18 cellular contexts compared by ENCODE assay signal in the genomic region with DNA sequence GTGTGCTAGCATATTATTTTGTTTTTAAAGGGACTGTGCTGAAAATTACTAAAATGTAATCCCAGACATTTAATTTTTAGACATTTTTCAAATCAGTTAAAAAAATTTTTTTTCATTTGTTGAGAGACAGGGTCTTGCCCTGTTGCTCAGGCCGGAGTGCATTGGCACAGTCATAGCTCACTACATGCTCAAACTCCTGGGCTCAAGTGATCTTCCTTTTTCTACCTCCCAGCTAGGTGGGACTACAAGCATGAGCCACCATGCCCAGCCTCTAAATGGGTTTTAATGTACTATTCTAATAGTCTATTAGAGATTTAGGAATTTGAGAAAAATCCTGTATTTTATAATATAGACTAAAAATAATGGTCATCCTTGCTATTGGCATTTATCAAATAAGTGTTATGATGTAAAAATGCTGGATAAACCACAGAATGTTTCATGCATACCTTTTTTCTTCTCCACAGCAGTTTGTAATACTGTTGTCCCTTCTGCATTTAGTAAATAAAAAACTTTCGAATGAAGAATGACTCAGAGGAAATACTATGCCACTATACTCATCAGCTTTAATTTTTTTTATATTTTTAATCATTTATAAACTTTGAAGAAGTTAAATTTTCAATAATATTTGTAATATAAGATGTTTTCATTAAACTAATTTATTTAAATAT. TPM values are rescaled to one million over a fixed set of nuclear protein-coding genes. Genes with fewer than 3 reads are reported as not detected.
DNase-seq lines count a peak whose midpoint lies in the region; ATAC-seq, FAIRE-seq and TF ChIP-seq lines count a peak whose summit lies in the region.
"Had no signal": no experiment of that assay in that cellular context is flagged by ENCODE, and none has a peak within 500 bp of the region (broad histone marks: within the 10 kb centered on the region; RNA-seq: fewer than 3 reads in every experiment).

No MANE protein-coding gene starts in this region.

- H3K9me3 Mint-ChIP-seq in activated CD8-positive, alpha-beta T cell treated with anti-CD3 and anti-CD28 coated beads, Interleukin-2, amount 10 ng/mL, durations not matched to agents 7 days and 5 days (ENCODE audit: insufficient read depth): no peaks in the 10 kb centered on the region

- dilution Hi-C loops in endothelial cell of umbilical vein (cut with MboI; ENCODE audit: extremely low pct_ligation_motif_present, low sequenced_read_pairs): no loop called here

- ATAC-seq in PC-3 (peak; percentile 88), HG02678 (IDR thresholded peaks at IDR 0.05; ENCODE audit: unreplicated experiment) (no peak), HG02870 (IDR thresholded peaks at IDR 0.05; ENCODE audit: unreplicated experiment) (no peak)
- no peak for ATAC-seq in activated CD8-positive, alpha-beta T cell treated with anti-CD3 and anti-CD28 coated beads, Interleukin-2, amount 10 ng/mL, durations not matched to agents 7 days and 5 days
- ATAC-seq: HCT116, sciatic nerve had no signal

- H2BK5ac ChIP-seq in mesenchymal stem cell (ENCODE audit: low read depth, low read length, poor library complexity, severe bottlenecking): no peak overlapping the region

- H3K9me2 ChIP-seq in PC-3 (replicated peaks; ENCODE audit: low read length): no peaks in the 10 kb centered on the region

- TF ChIP-seq POLR2A in endothelial cell of umbilical vein (IDR thresholded peaks at IDR 0.05; ENCODE audit: low read depth, low read length): no peak

- POLR2A ChIA-PET in PC-3 (lab: Charles Lee; ENCODE audit: unreplicated experiment): no interaction called here
- POLR2A ChIA-PET in endothelial cell of umbilical vein (lab: Charles Lee): no interaction called here
- POLR2A ChIA-PET in activated CD8-positive, alpha-beta T cell treated with anti-CD3 and anti-CD28 coated beads, Interleukin-2, amount 10 ng/mL, durations not matched to agents 7 days and 5 days (lab: Charles Lee): no interaction called here

- H3K36me3 Mint-ChIP-seq in activated CD8-positive, alpha-beta T cell treated with anti-CD3 and anti-CD28 coated beads, Interleukin-2, amount 10 ng/mL, durations not matched to agents 7 days and 5 days (ENCODE audit: low read depth): peaks cover 34% of the 10 kb centered on the region

- no peak for TF ChIP-seq CTCF in PC-3 (conservative IDR thresholded peaks at IDR 0.05; ENCODE audit: low read depth, low read length)
- no peak for TF ChIP-seq CTCF in endothelial cell of umbilical vein (IDR thresholded peaks at IDR 0.05; ENCODE audit: extremely low read depth in 1 of 2, insufficient read depth in 1 of 2, low read depth in 1 of 2, low read length in 2 of 2)

- H3K4me2 ChIP-seq in PC-3 (ENCODE audit: low read length) (peak overlapping the region; percentile 4; the same call in 1 of the 2 replicates), endothelial cell of umbilical vein (ENCODE audit: insufficient read depth, low read length) (peak overlapping the region; percentile 75), mesenchymal stem cell (ENCODE audit: low read length, poor library complexity, severe bottlenecking) (no peak overlapping the region)

- no peak overlapping the region for H2AK5ac ChIP-seq in mesenchymal stem cell (ENCODE audit: low read length, severe bottlenecking)

- WGBS in mesenchymal stem cell: 80% methylated on average over 1 of the region's 2 CpGs

- no peak overlapping the region for H3K4ac ChIP-seq in mesenchymal stem cell (ENCODE audit: low read depth in 1 of 2, low read length in 2 of 2)

- intact Hi-C loops in PC-3 (cut with micrococcal nuclease) (no loop called here), endothelial cell of umbilical vein (cut with micrococcal nuclease) (no loop called here)

- no peak overlapping the region for H3K4me3 ChIP-seq in PC-3 (ENCODE audit: low read length)
- H3K4me3 ChIP-seq in endothelial cell of umbilical vein (replicated peaks in 1 of 3; ENCODE audit: insufficient read depth in 1 of 3, low read depth in 1 of 3, low read length in 3 of 3): peak overlapping the region in 1 of 3 experiments; percentile 31
- H3K4me3 ChIP-seq in mesenchymal stem cell (ENCODE audit: insufficient read depth in 1 of 2, low read depth in 1 of 2, low read length in 2 of 2): peak overlapping the region in 1 of 2 experiments; percentile 8

- no peak overlapping the region for H3K23ac ChIP-seq in mesenchymal stem cell (ENCODE audit: low read length in 2 of 2)

- H3K79me2 ChIP-seq in PC-3 (ENCODE audit: low read length) (no peaks in the 10 kb centered on the region), endothelial cell of umbilical vein (ENCODE audit: control insufficient read depth, insufficient read depth, low read length) (peaks cover 28% of the 10 kb centered on the region)

- H3K27me3 ChIP-seq in PC-3 (ENCODE audit: low read length): no peaks in the 10 kb centered on the region
- no peaks in the 10 kb centered on the region for H3K27me3 ChIP-seq in endothelial cell of umbilical vein (ENCODE audit: control insufficient read depth in 2 of 2, insufficient read depth in 2 of 2, low read length in 2 of 2)
- no peaks in the 10 kb centered on the region for H3K27me3 ChIP-seq in mesenchymal stem cell (ENCODE audit: control insufficient read depth in 1 of 2, insufficient read depth in 1 of 2, low read length in 2 of 2)
- H3K27me3 ChIP-seq: brain microvascular endothelial cell had no signal

- CTCF ChIA-PET in PC-3 (lab: Charles Lee) (no interaction called here), endothelial cell of umbilical vein (lab: Charles Lee) (interaction anchor here (0.9 to 3.2 kb wide), 5 partner anchors 11 to 32 kb away, joined by 3 to 17 read pairs (median 4); no protein-coding TSS in a partner anchor)
- CTCF ChIA-PET in activated CD8-positive, alpha-beta T cell treated with anti-CD3 and anti-CD28 coated beads, Interleukin-2, amount 10 ng/mL, durations not matched to agents 7 days and 5 days (lab: Charles Lee): no interaction called here

- no peak for FAIRE-seq in endothelial cell of umbilical vein (lab: Jason Lieb, UNC)

- no peaks in the 10 kb centered on the region for H3K27me3 Mint-ChIP-seq in activated CD8-positive, alpha-beta T cell treated with anti-CD3 and anti-CD28 coated beads, Interleukin-2, amount 10 ng/mL, durations not matched to agents 7 days and 5 days (ENCODE audit: low read depth)
- H3K27me3 Mint-ChIP-seq: B cell had no signal

- H4K8ac ChIP-seq in mesenchymal stem cell (ENCODE audit: low read length): no peak overlapping the region

- no peaks in the 10 kb centered on the region for H4K20me1 ChIP-seq in PC-3 (ENCODE audit: low read length)
- H4K20me1 ChIP-seq in endothelial cell of umbilical vein (replicated peaks; ENCODE audit: control insufficient read depth, extremely low read depth, insufficient read depth, low read length): no peaks in the 10 kb centered on the region

- DNase-seq in EH (ENCODE audit: low read depth) (peak; percentile 36), PC-3 (peak; percentile 65), endothelial cell of umbilical vein (ENCODE audit: low read depth, low spot score) (peak; percentile 21), mesenchymal stem cell (peak; percentile 27)
- DNase-seq in activated CD4-positive, alpha-beta T cell treated with anti-CD3 and anti-CD28 coated beads for 4 hours: no peak
- no peak for DNase-seq in activated CD8-positive, alpha-beta T cell treated with anti-CD3 and anti-CD28 coated beads, Interleukin-2, amount 10 ng/mL, durations not matched to agents 7 days and 5 days
- DNase-seq: activated naive CD4-positive, alpha-beta T cell treated with anti-CD3 and anti-CD28 coated beads, Interleukin-2, amount 50 U/mL, for 16 hours; activated T-cell treated with anti-CD3 and anti-CD28 coated beads, Interleukin-2, amount 50 U/mL, for 1 hour; brain microvascular endothelial cell; effector CD8-positive, alpha-beta T cell; NCI-H1092; NCI-H748 treated with DMSO at 0.1 percent for 48 hours had no signal

- H2AFZ ChIP-seq in PC-3 (ENCODE audit: low read length): no peak overlapping the region
- H2AFZ ChIP-seq in endothelial cell of umbilical vein (ENCODE audit: low read depth, low read length): no peak overlapping the region
- no peak overlapping the region for H2AFZ ChIP-seq in mesenchymal stem cell (ENCODE audit: low read depth, low read length)

- peak overlapping the region; percentile 40 for H3K27ac ChIP-seq in PC-3 (ENCODE audit: low read length)
- peak overlapping the region; percentile 59 for H3K27ac ChIP-seq in endothelial cell of umbilical vein (ENCODE audit: insufficient read depth, low read depth, low read length)
- peak overlapping the region; percentile 35 for H3K27ac ChIP-seq in mesenchymal stem cell (ENCODE audit: low read length, poor library complexity, severe bottlenecking)
- H3K27ac ChIP-seq: brain microvascular endothelial cell had no signal

- no peak overlapping the region for H2BK120ac ChIP-seq in mesenchymal stem cell (ENCODE audit: low read depth, low read length)

- H3K9me3 ChIP-seq in PC-3 (ENCODE audit: low read length) (no peaks in the 10 kb centered on the region), endothelial cell of umbilical vein (replicated peaks; ENCODE audit: control insufficient read depth, insufficient read depth, low read length) (no peaks in the 10 kb centered on the region), mesenchymal stem cell (ENCODE audit: control insufficient read depth, low read length) (no peaks in the 10 kb centered on the region)

- H3K18ac ChIP-seq in mesenchymal stem cell (ENCODE audit: low read depth in 1 of 2, low read length in 2 of 2): no peak overlapping the region

- H3K36me3 ChIP-seq in PC-3 (ENCODE audit: low read depth, low read length) (peaks cover 9% of the 10 kb centered on the region; the same call in 1 of the 2 replicates), endothelial cell of umbilical vein (ENCODE audit: control insufficient read depth in 2 of 2, extremely low read depth in 1 of 2, insufficient read depth in 2 of 2, low read length in 2 of 2) (peaks cover 0 to 5% of the 10 kb centered on the region in 2 experiments), mesenchymal stem cell (ENCODE audit: control insufficient read depth in 1 of 2, insufficient read depth in 2 of 2, low read depth in 1 of 2, low read length in 2 of 2) (peaks cover 0 to 88% of the 10 kb centered on the region in 2 experiments)

- H2BK12ac ChIP-seq in mesenchymal stem cell (ENCODE audit: low read length in 2 of 2): no peak overlapping the region

- BruUV-seq in PC-3 (replicated peaks; lab: Mats Ljungman, UMichigan): no TSS peak
- BruUV-seq in endothelial cell of umbilical vein (replicated peaks; lab: Mats Ljungman, UMichigan): no TSS peak

- H2BK15ac ChIP-seq in mesenchymal stem cell (ENCODE audit: low read depth, poor library complexity, severe bottlenecking): no peak overlapping the region

- no peak overlapping the region for H4K91ac ChIP-seq in mesenchymal stem cell (ENCODE audit: low read length)

- peaks cover 35% of the 10 kb centered on the region for H3K4me1 ChIP-seq in PC-3 (ENCODE audit: insufficient read depth, low read length)
- H3K4me1 ChIP-seq in endothelial cell of umbilical vein (ENCODE audit: control insufficient read depth, extremely low read depth, insufficient read depth, low read length): peaks cover 36% of the 10 kb centered on the region
- H3K4me1 ChIP-seq in mesenchymal stem cell (ENCODE audit: control insufficient read depth, insufficient read depth, low read depth, low read length): no peaks in the 10 kb centered on the region

- no peaks in the 10 kb centered on the region for H3F3A ChIP-seq in PC-3 (ENCODE audit: low read length, unreplicated experiment)

- H3K14ac ChIP-seq in mesenchymal stem cell (ENCODE audit: low read length in 2 of 2): no peak overlapping the region

- H3K79me1 ChIP-seq in mesenchymal stem cell (replicated peaks; ENCODE audit: low read length, poor library complexity, severe bottlenecking): peaks cover 5% of the 10 kb centered on the region

- H3K9me1 ChIP-seq in endothelial cell of umbilical vein (replicated peaks; ENCODE audit: control insufficient read depth, extremely low read depth, insufficient read depth, low read length): no peaks in the 10 kb centered on the region

- no peak overlapping the region for H3K27ac Mint-ChIP-seq in activated CD8-positive, alpha-beta T cell treated with anti-CD3 and anti-CD28 coated beads, Interleukin-2, amount 10 ng/mL, durations not matched to agents 7 days and 5 days
- H3K27ac Mint-ChIP-seq: B cell had no signal

- H3K9ac ChIP-seq in PC-3 (ENCODE audit: low read length) (no peak overlapping the region), endothelial cell of umbilical vein (replicated peaks; ENCODE audit: extremely low read depth, insufficient read depth, low read length) (peak overlapping the region; percentile 35), mesenchymal stem cell (ENCODE audit: low read length) (peak overlapping the region; percentile 18)

- H3K4me1 Mint-ChIP-seq in activated CD8-positive, alpha-beta T cell treated with anti-CD3 and anti-CD28 coated beads, Interleukin-2, amount 10 ng/mL, durations not matched to agents 7 days and 5 days (ENCODE audit: low read depth): peaks cover 6% of the 10 kb centered on the region
- H3K4me1 Mint-ChIP-seq: neural crest cell had no signal

- no peak overlapping the region for H3K4me3 Mint-ChIP-seq in activated CD8-positive, alpha-beta T cell treated with anti-CD3 and anti-CD28 coated beads, Interleukin-2, amount 10 ng/mL, durations not matched to agents 7 days and 5 days
- H3K4me3 Mint-ChIP-seq: B cell, neural crest cell had no signal

RNA-seq across cellular contexts. Expression of gene CPEB2, which starts 29.8 kb away (rescaled TPM):
- 1.8 and 2.4 TPM in 2 replicates for total RNA-seq in PC-3 (2014; rRNA removed)
- 11.7 and 14.8 TPM in 2 replicates for total RNA-seq in endothelial cell of umbilical vein
- polyA plus RNA-seq in endothelial cell of umbilical vein: 1.8 and 2.8 TPM in 2 replicates
- polyA plus RNA-seq in endothelial cell of umbilical vein (2011; cell fraction: cytosol; rRNA removed): 2.9 and 3.2 TPM in 2 replicates
- 10.3 and 10.5 TPM in 2 replicates for polyA plus RNA-seq in endothelial cell of umbilical vein (2011; cell fraction: nucleus; rRNA removed)
- polyA plus RNA-seq in endothelial cell of umbilical vein (2012): 6.8 and 7.2 TPM in 2 replicates
- 7.6 and 8.5 TPM in 2 replicates for polyA minus RNA-seq in endothelial cell of umbilical vein
- 3.6 TPM for polyA minus RNA-seq in endothelial cell of umbilical vein (2011; cell fraction: cytosol; rRNA and poly(A)+ RNA removed)
- polyA minus RNA-seq in endothelial cell of umbilical vein (2011; cell fraction: nucleus; rRNA and poly(A)+ RNA removed): 10.7 and 12.6 TPM in 2 replicates
- polyA plus RNA-seq in mesenchymal stem cell (2013, experiment 1 of 2): 7.9 TPM
- polyA plus RNA-seq in mesenchymal stem cell (2013, experiment 2 of 2): 8.5 TPM
- 1 to 10 TPM; 8.8 to 9.7 TPM for total RNA-seq in activated CD8-positive, alpha-beta T cell treated with anti-CD3 and anti-CD28 coated beads, Interleukin-2, amount 10 ng/mL, durations not matched to agents 7 days and 5 days

Comparison
In these comparisons a context has a peak if more than half of its experiments do, and no peak if none do; other contexts are left out.
1. DNase-seq: peak in EH (single experiment), PC-3 (single experiment), endothelial cell of umbilical vein (single experiment) and mesenchymal stem cell (single experiment); none in activated CD4-positive, alpha-beta T cell treated with anti-CD3 and anti-CD28 coated beads for 4 hours (0 of 2) and activated CD8-positive, alpha-beta T cell treated with anti-CD3 and anti-CD28 coated beads, Interleukin-2, amount 10 ng/mL, durations not matched to agents 7 days and 5 days (single experiment).
2. Peak in every context shown above with its lines, with median percentiles within 50 percentile points of each other: H3K27ac ChIP-seq.